8 cellular contexts compared by ENCODE assay signal in genomic region chr1:27392096-27392777, GRCh38. TPM values are rescaled to one million over a fixed set of nuclear protein-coding genes. Genes with fewer than 3 reads are reported as not detected.
A peak's percentile ranks its signal among the peaks of the same experiment; 100 is the strongest.
DNase-seq lines count a peak whose midpoint lies in the region; ATAC-seq, FAIRE-seq and TF ChIP-seq lines count a peak whose summit lies in the region.

Gene GPR3 (plus strand): TSS chr1:27392622. CDS start chr1:27393799, 1,177 bp downstream.

- H3K36me3 Mint-ChIP-seq in activated T-helper 1 cell treated with anti-CD3 and anti-CD28 coated beads, Interleukin-12 subunit alpha, Interleukin-12 subunit beta, Interleukin-2, Interleukin-4 antibody, amounts not matched to agents 30 ng/mL and 10 ng/mL and 1 ng/mL, durations not matched to agents 14 hours and 24 hours and 36 hours (ENCODE audit: low read depth), result no peaks in the 10 kb centered on the region
- H3K36me3 Mint-ChIP-seq in naive thymus-derived CD8-positive, alpha-beta T cell, result no peaks in the 10 kb centered on the region
- no peaks in the 10 kb centered on the region for H3K36me3 Mint-ChIP-seq in stimulated activated memory B cell treated with anti-CD40 and anti-IgM and Interleukin-4, amounts not matched to agents 10 μg/mL and 1 μg/mL and 100 μg/mL, for 72 hours

- no peaks in the 10 kb centered on the region for H3K79me2 ChIP-seq in KMS-11 (ENCODE audit: insufficient read depth, low read depth)

- POLR2A ChIA-PET in naive thymus-derived CD8-positive, alpha-beta T cell (lab: Charles Lee), result interaction anchor here (0.7 to 1.3 kb wide), 4 partner anchors 57 to 271 kb away, joined by 3 to 4 read pairs (median 3); no protein-coding TSS in a partner anchor

- peaks cover 7% of the 10 kb centered on the region for H3K4me1 ChIP-seq in KMS-11 (ENCODE audit: low read depth, poor library complexity, severe bottlenecking)

- H3K27ac ChIP-seq in KMS-11, result no peak within 1 kb of the TSS

- H3K27me3 ChIP-seq in KMS-11 (ENCODE audit: insufficient read depth, low read depth), result no peaks in the 10 kb centered on the region; the same call in 1 of the 2 replicates

- peaks cover 12% of the 10 kb centered on the region for H3K4me1 Mint-ChIP-seq in activated T-helper 1 cell treated with anti-CD3 and anti-CD28 coated beads, Interleukin-12 subunit alpha, Interleukin-12 subunit beta, Interleukin-2, Interleukin-4 antibody, amounts not matched to agents 30 ng/mL and 10 ng/mL and 1 ng/mL, durations not matched to agents 14 hours and 24 hours and 36 hours (ENCODE audit: low read depth)
- H3K4me1 Mint-ChIP-seq in naive thymus-derived CD8-positive, alpha-beta T cell, result peaks cover 18 to 30% (median 23%) of the 10 kb centered on the region in 4 donors
- H3K4me1 Mint-ChIP-seq in stimulated activated memory B cell treated with anti-CD40 and anti-IgM and Interleukin-4, amounts not matched to agents 10 μg/mL and 1 μg/mL and 100 μg/mL, for 72 hours, result peaks cover 36% of the 10 kb centered on the region

- intact Hi-C loops in activated T-helper 1 cell treated with anti-CD3 and anti-CD28 coated beads, Interleukin-12 subunit alpha, Interleukin-12 subunit beta, Interleukin-2, Interleukin-4 antibody, amounts not matched to agents 30 ng/mL and 10 ng/mL and 1 ng/mL, durations not matched to agents 14 hours and 24 hours and 36 hours (cut with micrococcal nuclease), result loop anchor here (1.0 to 10.0 kb wide), 7 partner anchors 27 to 333 kb away; partner anchors contain the start of genes FAM76A, TMEM222 and WDTC1

- FAIRE-seq in RCC 7860 (lab: Jason Lieb, UNC), result no peak

- peak within 1 kb of the TSS; percentile 69 for H3K9ac ChIP-seq in KMS-11

- H4K20me1 ChIP-seq in KMS-11 (ENCODE audit: insufficient read depth), result no peaks in the 10 kb centered on the region

- peak; percentile 61 for ATAC-seq in GM21619 (IDR thresholded peaks at IDR 0.05; ENCODE audit: unreplicated experiment)
- ATAC-seq in naive thymus-derived CD8-positive, alpha-beta T cell, result peak; percentile 89 to 92
- peak; percentile 95 for ATAC-seq in stimulated activated memory B cell treated with anti-CD40 and anti-IgM and Interleukin-4, amounts not matched to agents 10 μg/mL and 1 μg/mL and 100 μg/mL, for 72 hours

- H3K27ac Mint-ChIP-seq in activated T-helper 1 cell treated with anti-CD3 and anti-CD28 coated beads, Interleukin-12 subunit alpha, Interleukin-12 subunit beta, Interleukin-2, Interleukin-4 antibody, amounts not matched to agents 30 ng/mL and 10 ng/mL and 1 ng/mL, durations not matched to agents 14 hours and 24 hours and 36 hours, result peak within 1 kb of the TSS; percentile 93
- H3K27ac Mint-ChIP-seq in naive thymus-derived CD8-positive, alpha-beta T cell, result peak within 1 kb of the TSS in 9 of 10 donors; percentile 53 to 95 (median 89)
- peak within 1 kb of the TSS; percentile 81 for H3K27ac Mint-ChIP-seq in stimulated activated memory B cell treated with anti-CD40 and anti-IgM and Interleukin-4, amounts not matched to agents 10 μg/mL and 1 μg/mL and 100 μg/mL, for 72 hours

- peak within 1 kb of the TSS; percentile 90 for H2AFZ ChIP-seq in KMS-11 (ENCODE audit: low read depth)

- DNase-seq in DMS114 treated with DMSO at 0.1 percent for 48 hours (lab: John Stamatoyannopoulos, UW; ENCODE audit: unreplicated experiment) (peak; percentile 87), RCC 7860 (ENCODE audit: low spot score) (peak; percentile 67), fibroblast of gingiva (ENCODE audit: low read depth) (peak; percentile 85)
- peak; percentile 91 for DNase-seq in activated T-helper 1 cell treated with anti-CD3 and anti-CD28 coated beads, Interleukin-12 subunit alpha, Interleukin-12 subunit beta, Interleukin-2, Interleukin-4 antibody, amounts not matched to agents 30 ng/mL and 10 ng/mL and 1 ng/mL, durations not matched to agents 14 hours and 24 hours and 36 hours (ENCODE audit: low spot score)
- DNase-seq in naive thymus-derived CD8-positive, alpha-beta T cell, result peak; percentile 77 to 95 (median 90)

- peak within 1 kb of the TSS; percentile 82 for H3K4me3 Mint-ChIP-seq in activated T-helper 1 cell treated with anti-CD3 and anti-CD28 coated beads, Interleukin-12 subunit alpha, Interleukin-12 subunit beta, Interleukin-2, Interleukin-4 antibody, amounts not matched to agents 30 ng/mL and 10 ng/mL and 1 ng/mL, durations not matched to agents 14 hours and 24 hours and 36 hours
- peak within 1 kb of the TSS; percentile 77 to 94 (median 88) for H3K4me3 Mint-ChIP-seq in naive thymus-derived CD8-positive, alpha-beta T cell
- H3K4me3 Mint-ChIP-seq in stimulated activated memory B cell treated with anti-CD40 and anti-IgM and Interleukin-4, amounts not matched to agents 10 μg/mL and 1 μg/mL and 100 μg/mL, for 72 hours, result peak within 1 kb of the TSS; percentile 85

- H3K4me3 ChIP-seq in KMS-11 (IDR thresholded peaks at IDR 0.05; ENCODE audit: insufficient read depth, low read depth, low read length), result peak within 1 kb of the TSS; percentile 48

- peak; percentile 49; the same call in 1 of the 2 replicates for TF ChIP-seq CTCF in KMS-11 (conservative IDR thresholded peaks at IDR 0.05; ENCODE audit: low read depth, low read length)

- peaks cover 12% of the 10 kb centered on the region for H3K27me3 Mint-ChIP-seq in activated T-helper 1 cell treated with anti-CD3 and anti-CD28 coated beads, Interleukin-12 subunit alpha, Interleukin-12 subunit beta, Interleukin-2, Interleukin-4 antibody, amounts not matched to agents 30 ng/mL and 10 ng/mL and 1 ng/mL, durations not matched to agents 14 hours and 24 hours and 36 hours (ENCODE audit: insufficient read depth)
- H3K27me3 Mint-ChIP-seq in naive thymus-derived CD8-positive, alpha-beta T cell, result peaks cover 0 to 7% (median 3%) of the 10 kb centered on the region in 5 donors
- H3K27me3 Mint-ChIP-seq in stimulated activated memory B cell treated with anti-CD40 and anti-IgM and Interleukin-4, amounts not matched to agents 10 μg/mL and 1 μg/mL and 100 μg/mL, for 72 hours, result no peaks in the 10 kb centered on the region

- H3K36me3 ChIP-seq in KMS-11 (ENCODE audit: insufficient read depth), result no peaks in the 10 kb centered on the region

- no peaks in the 10 kb centered on the region for H3K9me3 Mint-ChIP-seq in activated T-helper 1 cell treated with anti-CD3 and anti-CD28 coated beads, Interleukin-12 subunit alpha, Interleukin-12 subunit beta, Interleukin-2, Interleukin-4 antibody, amounts not matched to agents 30 ng/mL and 10 ng/mL and 1 ng/mL, durations not matched to agents 14 hours and 24 hours and 36 hours
- H3K9me3 Mint-ChIP-seq in naive thymus-derived CD8-positive, alpha-beta T cell, result no peaks in the 10 kb centered on the region
- no peaks in the 10 kb centered on the region for H3K9me3 Mint-ChIP-seq in stimulated activated memory B cell treated with anti-CD40 and anti-IgM and Interleukin-4, amounts not matched to agents 10 μg/mL and 1 μg/mL and 100 μg/mL, for 72 hours

- H3K4me2 ChIP-seq in KMS-11, result peak within 1 kb of the TSS; percentile 96

RNA-seq across cellular contexts. Expression of gene GPR3, which starts in this region (rescaled TPM):
- total RNA-seq in activated T-helper 1 cell treated with anti-CD3 and anti-CD28 coated beads, Interleukin-12 subunit alpha, Interleukin-12 subunit beta, Interleukin-2, Interleukin-4 antibody, amounts not matched to agents 30 ng/mL and 10 ng/mL and 1 ng/mL, durations not matched to agents 14 hours and 24 hours and 36 hours, result 3.2 and 4.0 TPM in 2 replicates
- not detected for total RNA-seq in naive thymus-derived CD8-positive, alpha-beta T cell
- polyA plus RNA-seq in naive thymus-derived CD8-positive, alpha-beta T cell, result under 1 TPM in 2 of 3 donors, not detected in 1; 0.10 to 0.28 TPM

Comparison
In these comparisons a context has a peak if more than half of its experiments do, and no peak if none do; other contexts are left out.
1. Peak in DNase-seq and ATAC-seq in naive thymus-derived CD8-positive, alpha-beta T cell; RNA of the gene not detected or under 1 TPM.